ENCODE assay signal across 16 cellular contexts in the genomic region with DNA sequence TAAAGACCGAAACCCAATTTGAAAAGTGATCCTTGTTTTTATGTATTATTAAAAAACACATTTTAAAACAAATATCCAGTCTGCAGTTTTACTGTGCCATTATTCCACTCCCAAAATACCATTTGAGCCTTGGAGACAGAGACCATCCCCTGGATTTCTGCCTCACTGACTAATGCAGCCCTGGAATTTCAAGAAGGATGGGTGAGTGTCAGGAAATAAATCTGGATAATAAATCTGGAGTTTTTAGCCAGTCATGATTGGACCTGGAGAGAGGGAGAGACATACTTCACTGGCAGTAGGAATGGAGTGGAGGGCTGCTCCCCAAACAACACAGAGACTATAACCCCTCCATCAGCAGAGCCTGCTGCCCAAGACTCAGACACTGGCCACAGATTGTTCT.
"Had no signal": no experiment of that assay in that cellular context is flagged by ENCODE, and none has a peak within 500 bp of the region (broad histone marks: within the 10 kb centered on the region; RNA-seq: fewer than 3 reads in every experiment).

No MANE protein-coding gene starts in this region.

- H3K4me2 ChIP-seq: smooth muscle cell had no signal

- ATAC-seq: gastrocnemius medialis; heart right ventricle; left ventricle myocardium superior; naive thymus-derived CD8-positive, alpha-beta T cell had no signal

- H3K36me3 ChIP-seq: gastrocnemius medialis, heart right ventricle, neutrophil, tibial artery, upper lobe of left lung, uterus had no signal

- H3K27ac Mint-ChIP-seq: naive thymus-derived CD8-positive, alpha-beta T cell; stimulated activated naive CD8-positive, alpha-beta T cell treated with anti-CD3 and anti-CD28 coated beads, Interleukin-15, Interleukin-2, amounts not matched to agents 100 ng/mL and 50 ng/mL, for 24 hours had no signal

- H3K4me3 ChIP-seq: dorsolateral prefrontal cortex, gastrocnemius medialis, heart right ventricle, smooth muscle cell, tibial artery, upper lobe of left lung, uterus had no signal

- H3K9me3 ChIP-seq: gastrocnemius medialis, heart right ventricle, neutrophil, tibial artery, upper lobe of left lung, uterus had no signal

- H3K4me1 ChIP-seq: uterus had no signal

- H3K36me3 Mint-ChIP-seq: naive thymus-derived CD8-positive, alpha-beta T cell had no signal

- H3K27me3 ChIP-seq: dorsolateral prefrontal cortex, heart right ventricle, neutrophil, tibial artery, upper lobe of left lung, uterus had no signal

- H3K27ac ChIP-seq: dorsolateral prefrontal cortex, gastrocnemius medialis, heart right ventricle, neutrophil, tibial artery, upper lobe of left lung, uterus had no signal

- H3K4me3 Mint-ChIP-seq: naive thymus-derived CD8-positive, alpha-beta T cell; stimulated activated naive CD8-positive, alpha-beta T cell treated with anti-CD3 and anti-CD28 coated beads, Interleukin-15, Interleukin-2, amounts not matched to agents 100 ng/mL and 50 ng/mL, for 24 hours had no signal

- DNase-seq: cortex of kidney; dorsolateral prefrontal cortex; effector CD8-positive, alpha-beta T cell; gastrocnemius medialis; heart right ventricle; hypothalamus; left ventricle myocardium superior; naive thymus-derived CD8-positive, alpha-beta T cell; posterior cingulate gyrus; stimulated activated CD4-positive, alpha-beta T cell treated with anti-CD3 and anti-CD28 coated beads, Interleukin-2, amount 100 ng/mL, for 48 hours; tibial artery; upper lobe of left lung; uterus had no signal
